ENCODE assay signal across 15 cellular contexts in the genomic region with DNA sequence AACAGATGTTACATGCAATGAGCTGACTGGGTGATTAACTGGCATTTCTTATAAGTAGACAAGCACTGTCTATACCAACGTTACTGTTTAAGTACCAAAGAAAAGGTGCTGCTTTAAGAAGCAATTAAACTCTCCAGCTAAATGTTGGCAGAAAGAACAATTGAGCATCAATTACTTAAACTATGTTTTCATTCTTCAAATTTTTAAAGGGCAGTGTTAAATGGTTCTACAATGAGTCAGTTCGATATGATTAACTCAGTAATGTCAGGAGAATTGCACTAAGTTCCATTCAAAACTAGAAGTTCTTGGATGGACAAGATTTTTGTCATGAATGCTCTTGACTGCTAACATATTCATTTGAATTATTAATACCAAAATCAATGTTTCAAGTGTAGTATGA.
"Had no signal": no experiment of that assay in that cellular context is flagged by ENCODE, and none has a peak within 500 bp of the region (broad histone marks: within the 10 kb centered on the region; RNA-seq: fewer than 3 reads in every experiment).

No MANE protein-coding gene starts in this region.

- DNase-seq: activated B cell treated with CpG ODN at 0.5 μM for 24 hours; activated CD4-positive, alpha-beta T cell treated with anti-CD3 and anti-CD28 coated beads, Interleukin-2, amount 10 ng/mL, durations not matched to agents 24 days and 14 days; activated CD8-positive, alpha-beta memory T cell treated with anti-CD3 and anti-CD28 coated beads for 24 hours; activated naive CD4-positive, alpha-beta T cell treated with anti-CD3 and anti-CD28 coated beads, Interleukin-2, amount 50 U/mL, for 16 hours; activated T-cell treated with anti-CD3 and anti-CD28 coated beads for 4 hours; adrenal gland; brain microvascular endothelial cell; cerebellar nuclear complex; erythroblast; naive thymus-derived CD8-positive, alpha-beta T cell; small intestine; stomach; uterus had no signal

- H3K4me3 ChIP-seq: adrenal gland, right atrium auricular region, stomach, uterus had no signal

- H3K9me3 ChIP-seq: adrenal gland, neutrophil, right atrium auricular region, stomach, uterus had no signal

- H3K4me1 ChIP-seq: right atrium auricular region, stomach, uterus had no signal

- H3K36me3 ChIP-seq: adrenal gland, brain microvascular endothelial cell, neutrophil, right atrium auricular region, stomach, uterus had no signal

- ATAC-seq: naive thymus-derived CD8-positive, alpha-beta T cell had no signal

- H3K27me3 ChIP-seq: adrenal gland, brain microvascular endothelial cell, neutrophil, right atrium auricular region, stomach, uterus had no signal

- H3K27ac ChIP-seq: adrenal gland, brain microvascular endothelial cell, neutrophil, right atrium auricular region, stomach, uterus had no signal
